Comparison of ENCODE assay signal across 1 cellular context in genomic region chr3:46668591-46668990, GRCh38.
TF ChIP-seq lines count a peak whose summit lies in the region.

No MANE protein-coding gene starts in this region.

TF ChIP-seq in HepG2, 621 proteins besides CTCF, POLR2A, EP300 and RAD21:
- no peak for TF ChIP-seq NFRKB (IDR thresholded peaks at IDR 0.05)
- TF ChIP-seq, protein P1, sequence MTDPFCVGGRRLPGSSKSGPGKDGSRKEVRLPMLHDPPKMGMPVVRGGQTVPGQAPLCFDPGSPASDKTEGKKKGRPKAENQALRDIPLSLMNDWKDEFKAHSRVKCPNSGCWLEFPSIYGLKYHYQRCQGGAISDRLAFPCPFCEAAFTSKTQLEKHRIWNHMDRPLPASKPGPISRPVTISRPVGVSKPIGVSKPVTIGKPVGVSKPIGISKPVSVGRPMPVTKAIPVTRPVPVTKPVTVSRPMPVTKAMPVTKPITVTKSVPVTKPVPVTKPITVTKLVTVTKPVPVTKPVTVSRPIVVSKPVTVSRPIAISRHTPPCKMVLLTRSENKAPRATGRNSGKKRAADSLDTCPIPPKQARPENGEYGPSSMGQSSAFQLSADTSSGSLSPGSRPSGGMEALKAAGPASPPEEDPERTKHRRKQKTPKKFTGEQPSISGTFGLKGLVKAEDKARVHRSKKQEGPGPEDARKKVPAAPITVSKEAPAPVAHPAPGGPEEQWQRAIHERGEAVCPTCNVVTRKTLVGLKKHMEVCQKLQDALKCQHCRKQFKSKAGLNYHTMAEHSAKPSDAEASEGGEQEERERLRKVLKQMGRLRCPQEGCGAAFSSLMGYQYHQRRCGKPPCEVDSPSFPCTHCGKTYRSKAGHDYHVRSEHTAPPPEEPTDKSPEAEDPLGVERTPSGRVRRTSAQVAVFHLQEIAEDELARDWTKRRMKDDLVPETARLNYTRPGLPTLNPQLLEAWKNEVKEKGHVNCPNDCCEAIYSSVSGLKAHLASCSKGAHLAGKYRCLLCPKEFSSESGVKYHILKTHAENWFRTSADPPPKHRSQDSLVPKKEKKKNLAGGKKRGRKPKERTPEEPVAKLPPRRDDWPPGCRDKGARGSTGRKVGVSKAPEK (CRISPR knock-in tag; IDR thresholded peaks at IDR 0.05; ENCODE audit: borderline replicate concordance): no peak
- TF ChIP-seq ZNF460 (CRISPR knock-in tag; IDR thresholded peaks at IDR 0.05; ENCODE audit: borderline replicate concordance): no peak
- TF ChIP-seq ASH2L (IDR thresholded peaks at IDR 0.05; ENCODE audit: insufficient read length, low read depth, low read length): no peak
- no peak for TF ChIP-seq BCL3 (CRISPR knock-in tag; IDR thresholded peaks at IDR 0.05)
- TF ChIP-seq ZFYVE20 (CRISPR knock-in tag; IDR thresholded peaks at IDR 0.05; ENCODE audit: borderline replicate concordance, low read depth): no peak
- TF ChIP-seq E2F1 (CRISPR knock-in tag; IDR thresholded peaks at IDR 0.05): no peak
- TF ChIP-seq ZNF282 (IDR thresholded peaks at IDR 0.05; ENCODE audit: partially characterized antibody): no peak
- TF ChIP-seq AGO2 (optimal IDR thresholded peaks at IDR 0.05; ENCODE audit: low read depth, low read length): no peak
- no peak for TF ChIP-seq ZNF577 (CRISPR knock-in tag; IDR thresholded peaks at IDR 0.05; ENCODE audit: borderline replicate concordance, low read depth)
TF ChIP-seq in HepG2: peak in this region for 0.
